ENCODE assay signal across 8 cellular contexts in the genomic region with DNA sequence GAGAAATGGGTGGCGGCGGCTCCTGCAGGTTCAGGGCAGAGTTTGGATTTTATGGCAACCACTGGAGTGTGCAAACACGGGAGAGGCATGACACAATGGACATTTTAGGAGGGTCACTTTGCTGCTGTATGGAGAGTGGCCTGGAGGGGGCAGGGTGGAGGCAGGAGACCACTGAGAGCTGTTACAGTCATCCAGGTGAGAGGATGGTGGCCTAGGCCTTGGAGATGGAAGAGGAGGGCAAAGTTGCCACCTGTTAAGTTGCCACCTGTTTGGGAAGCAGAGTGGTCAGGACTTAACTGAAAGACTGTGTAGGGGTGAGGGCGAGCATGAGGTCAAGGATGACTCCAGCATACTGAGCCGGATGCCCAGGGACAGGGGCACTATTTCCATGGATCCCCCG. TPM values are rescaled to one million over a fixed set of nuclear protein-coding genes. Genes with fewer than 3 reads are reported as not detected.
A peak's percentile ranks its signal among the peaks of the same experiment; 100 is the strongest.
DNase-seq lines count a peak whose midpoint lies in the region; ATAC-seq and TF ChIP-seq lines count a peak whose summit lies in the region.

No MANE protein-coding gene starts in this region.

- no peak overlapping the region for H3K4me3 ChIP-seq in SJCRH30
- no peak overlapping the region for H3K4me3 ChIP-seq in right lobe of liver
- H3K4me3 ChIP-seq in effector memory CD4-positive, alpha-beta T cell (ENCODE audit: insufficient read depth, low read depth, low read length, poor library complexity, severe bottlenecking) = no peak overlapping the region

- no peaks in the 10 kb centered on the region for H3K36me3 ChIP-seq in SJCRH30
- H3K36me3 ChIP-seq in right lobe of liver = peaks cover 0 to 3% (median 0%) of the 10 kb centered on the region in 4 donors
- H3K36me3 ChIP-seq in effector memory CD4-positive, alpha-beta T cell (ENCODE audit: control insufficient read depth, insufficient read depth, low read length) = peaks cover 6% of the 10 kb centered on the region

- DNase-seq in ACHN = peak; percentile 27
- peak; percentile 68 for DNase-seq in GM13977 (ENCODE audit: low spot score)
- peak; percentile 42 to 64 for DNase-seq in SJCRH30
- DNase-seq in astrocyte of the hippocampus (ENCODE audit: low read depth, low spot score) = peak; percentile 50
- no peak for DNase-seq in right lobe of liver
- DNase-seq in effector memory CD4-positive, alpha-beta T cell = no peak

- TF ChIP-seq CTCF in GM13977 (IDR thresholded peaks at IDR 0.05; ENCODE audit: extremely low read depth, insufficient read depth, missing control alignments) (peak; percentile 68), right lobe of liver (IDR thresholded peaks at IDR 0.05) (peak; percentile 41 to 46 (median 46))

- no peaks in the 10 kb centered on the region for H3K4me1 ChIP-seq in SJCRH30
- H3K4me1 ChIP-seq in right lobe of liver = peaks cover 0 to 12% (median 0%) of the 10 kb centered on the region in 4 donors
- H3K4me1 ChIP-seq in effector memory CD4-positive, alpha-beta T cell (ENCODE audit: control insufficient read depth, insufficient read depth, low read length, poor library complexity, severe bottlenecking) = peaks cover 16% of the 10 kb centered on the region

- intact Hi-C loops in right lobe of liver (cut with DNase I) = loop anchor here in 1 of 2 donors (10.0 kb wide), 1 partner anchor 115 kb away; no protein-coding TSS in a partner anchor

- WGBS in right lobe of liver (ENCODE audit: insufficient coverage, low coverage, low lambda C conversion rate, missing lambda C conversion rate) = 41% methylated on average over 6 of the region's 6 CpGs

- H3K27ac ChIP-seq in SJCRH30 (no peak overlapping the region), right lobe of liver (no peak overlapping the region)
- no peak overlapping the region for H3K27ac ChIP-seq in effector memory CD4-positive, alpha-beta T cell (ENCODE audit: insufficient read depth, low read length, poor library complexity, severe bottlenecking)

- H3K27me3 ChIP-seq in SJCRH30 (no peaks in the 10 kb centered on the region), right lobe of liver (no peaks in the 10 kb centered on the region)
- H3K27me3 ChIP-seq in effector memory CD4-positive, alpha-beta T cell (replicated peaks; ENCODE audit: control insufficient read depth, insufficient read depth, low read length, poor library complexity, severe bottlenecking) = no peaks in the 10 kb centered on the region

- in situ Hi-C loops in ACHN (cut with HindIII; ENCODE audit: low pct_ligation_motif_present, low pct_unique_long_range_greater_than_20kb, low sequenced_read_pairs) (no loop called here), GM13977 (cut with MboI; ENCODE audit: low pct_unique_long_range_greater_than_20kb, low sequenced_read_pairs, unreplicated experiment) (loop anchor here (10.0 kb wide), 1 partner anchor 55 kb away; no protein-coding TSS in a partner anchor)

- H3K9me3 ChIP-seq in SJCRH30 (replicated peaks) = no peaks in the 10 kb centered on the region
- H3K9me3 ChIP-seq in right lobe of liver = no peaks in the 10 kb centered on the region
- no peaks in the 10 kb centered on the region for H3K9me3 ChIP-seq in effector memory CD4-positive, alpha-beta T cell (ENCODE audit: control insufficient read depth, low read length)

- no peak for TF ChIP-seq POLR2A in right lobe of liver (IDR thresholded peaks at IDR 0.05)

- ATAC-seq in right lobe of liver (peak; percentile 37 to 55 (median 46)), HG03175 (IDR thresholded peaks at IDR 0.05; ENCODE audit: unreplicated experiment) (no peak), GM19324 (IDR thresholded peaks at IDR 0.05; ENCODE audit: low FRiP score, unreplicated experiment) (no peak)

RNA-seq across cellular contexts. Expression of a gene that starts 2.3 kb away (rescaled TPM):
- total RNA-seq in SJCRH30 (2014; rRNA removed; shearing (Covaris generic)) = 9.4 and 11.7 TPM in 2 replicates
- 10 to 100 TPM in 2 of 6 experiments, 1 to 10 TPM in 4; 5.3 to 13.2 (median 6.2) TPM for total RNA-seq in right lobe of liver

RNA-seq across cellular contexts. Expression of a gene that starts 12.2 kb away (rescaled TPM):
- 169 and 197 TPM in 2 replicates for total RNA-seq in SJCRH30 (2014; rRNA removed; shearing (Covaris generic))
- 100 to 1,000 TPM in 2 of 6 experiments, 10 to 100 TPM in 4; 64.2 to 102 (median 71.1) TPM for total RNA-seq in right lobe of liver

RNA-seq across cellular contexts. Expression of a gene that starts 14.4 kb away (rescaled TPM):
- total RNA-seq in SJCRH30 (2014; rRNA removed; shearing (Covaris generic)) = not detected in 2 replicates
- total RNA-seq in right lobe of liver = 1 to 10 TPM in 5 of 6 experiments, under 1 TPM in 1; 0.73 to 2.7 (median 1.9) TPM

RNA-seq across cellular contexts. Expression of a gene that starts 16.1 kb away (rescaled TPM):
- 5.2 and 6.1 TPM in 2 replicates for total RNA-seq in SJCRH30 (2014; rRNA removed; shearing (Covaris generic))
- 1 to 10 TPM in 3 of 6 experiments, under 1 TPM in 3; 0.44 to 3.8 (median 1.3) TPM for total RNA-seq in right lobe of liver

RNA-seq across cellular contexts. Expression of a gene that starts 26.0 kb away (rescaled TPM):
- total RNA-seq in SJCRH30 (2014; rRNA removed; shearing (Covaris generic)) = 0.05 and 0.08 TPM in 2 replicates
- under 1 TPM in 5 of 6 experiments, not detected in 1; 0.12 to 0.31 (median 0.22) TPM for total RNA-seq in right lobe of liver

Comparison
In these comparisons a context has a peak if more than half of its experiments do, and no peak if none do; other contexts are left out.
1. DNase-seq: peak in ACHN (single experiment), GM13977 (single experiment), SJCRH30 (2 of 2) and astrocyte of the hippocampus (single experiment); none in right lobe of liver (0 of 3) and effector memory CD4-positive, alpha-beta T cell (0 of 3).
2. ATAC-seq: peak in right lobe of liver (4 of 4); none in HG03175 (single experiment) and GM19324 (single experiment).